Comparison of ENCODE assay signal across 1 cellular context in genomic region chr18:12890500-12890899, GRCh38.
TF ChIP-seq lines count a peak whose summit lies in the region.

No MANE protein-coding gene starts in this region.

TF ChIP-seq in SK-N-SH treated with all-trans-retinoic acid at 6 μM for 48 hours, 23 proteins besides CTCF, POLR2A, EP300 and RAD21 (continued from another document):
- TF ChIP-seq, protein P1, sequence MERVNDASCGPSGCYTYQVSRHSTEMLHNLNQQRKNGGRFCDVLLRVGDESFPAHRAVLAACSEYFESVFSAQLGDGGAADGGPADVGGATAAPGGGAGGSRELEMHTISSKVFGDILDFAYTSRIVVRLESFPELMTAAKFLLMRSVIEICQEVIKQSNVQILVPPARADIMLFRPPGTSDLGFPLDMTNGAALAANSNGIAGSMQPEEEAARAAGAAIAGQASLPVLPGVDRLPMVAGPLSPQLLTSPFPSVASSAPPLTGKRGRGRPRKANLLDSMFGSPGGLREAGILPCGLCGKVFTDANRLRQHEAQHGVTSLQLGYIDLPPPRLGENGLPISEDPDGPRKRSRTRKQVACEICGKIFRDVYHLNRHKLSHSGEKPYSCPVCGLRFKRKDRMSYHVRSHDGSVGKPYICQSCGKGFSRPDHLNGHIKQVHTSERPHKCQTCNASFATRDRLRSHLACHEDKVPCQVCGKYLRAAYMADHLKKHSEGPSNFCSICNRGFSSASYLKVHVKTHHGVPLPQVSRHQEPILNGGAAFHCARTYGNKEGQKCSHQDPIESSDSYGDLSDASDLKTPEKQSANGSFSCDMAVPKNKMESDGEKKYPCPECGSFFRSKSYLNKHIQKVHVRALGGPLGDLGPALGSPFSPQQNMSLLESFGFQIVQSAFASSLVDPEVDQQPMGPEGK (CRISPR knock-in tag; IDR thresholded peaks at IDR 0.05; ENCODE audit: borderline replicate concordance), result no peak
